In the genomic region with DNA sequence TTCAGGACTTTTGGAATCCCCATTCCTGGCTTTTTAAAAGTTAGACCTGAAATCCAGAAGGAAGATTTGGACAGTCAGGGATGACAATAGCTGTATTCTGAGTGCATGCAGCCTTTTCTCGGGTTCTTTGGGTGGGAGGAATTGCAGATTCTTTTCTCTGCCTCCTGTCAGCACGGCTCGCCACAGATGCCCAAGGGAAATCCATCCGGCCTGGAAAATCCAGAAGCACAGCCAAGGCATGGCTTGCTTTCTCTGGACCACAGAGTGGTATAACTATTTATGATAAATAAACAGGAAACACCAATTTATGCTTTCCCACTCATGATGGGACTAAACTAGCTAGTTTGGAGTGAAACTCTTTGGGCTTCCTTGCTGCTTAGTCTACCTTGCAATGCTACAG, we compare ENCODE assay signal across 10 cellular contexts. TPM values are rescaled to one million over a fixed set of nuclear protein-coding genes. Genes with fewer than 3 reads are reported as not detected.
DNase-seq lines count a peak whose midpoint lies in the region; ATAC-seq, FAIRE-seq and TF ChIP-seq lines count a peak whose summit lies in the region.
"Had no signal": no experiment of that assay in that cellular context is flagged by ENCODE, and none has a peak within 500 bp of the region (broad histone marks: within the 10 kb centered on the region; RNA-seq: fewer than 3 reads in every experiment).

No MANE protein-coding gene starts in this region.

- H4K20me1 ChIP-seq in astrocyte (ENCODE audit: insufficient read depth, low read length): peaks cover 91% of the 10 kb centered on the region

- peaks cover 24% of the 10 kb centered on the region for H3K36me3 Mint-ChIP-seq in astrocyte (ENCODE audit: low read depth, unreplicated experiment)

- no peaks in the 10 kb centered on the region for H3K27me3 Mint-ChIP-seq in astrocyte (ENCODE audit: low read depth, unreplicated experiment)

- no peak overlapping the region for H3K9ac ChIP-seq in astrocyte (ENCODE audit: low read length)
- H3K9ac ChIP-seq in mucosa of rectum (ENCODE audit: low read depth in 1 of 2, low read length in 2 of 2): peak overlapping the region in 1 of 2 donors; percentile 35

- no peaks in the 10 kb centered on the region for H3K9me3 Mint-ChIP-seq in astrocyte (ENCODE audit: unreplicated experiment)

- ATAC-seq in Right ventricle myocardium inferior (peak; percentile 46), HG02870 (IDR thresholded peaks at IDR 0.05; ENCODE audit: unreplicated experiment) (no peak)

- H3K36me3 ChIP-seq in astrocyte (ENCODE audit: insufficient read depth, low read length) (no peaks in the 10 kb centered on the region), mucosa of rectum (ENCODE audit: control insufficient read depth in 2 of 2, insufficient read depth in 2 of 2, low read length in 2 of 2) (no peaks in the 10 kb centered on the region), testis (ENCODE audit: low read depth, missing control alignments) (no peaks in the 10 kb centered on the region)

- H3K27me3 ChIP-seq in astrocyte (ENCODE audit: insufficient read depth, low read length) (no peaks in the 10 kb centered on the region), mucosa of rectum (ENCODE audit: control insufficient read depth in 2 of 2, insufficient read depth in 2 of 2, low read length in 2 of 2) (no peaks in the 10 kb centered on the region), testis (no peaks in the 10 kb centered on the region)
- H3K27me3 ChIP-seq: SJCRH30 had no signal

- H2AFZ ChIP-seq in astrocyte (ENCODE audit: low read depth, low read length): no peak overlapping the region

- intact Hi-C loops in Right ventricle myocardium inferior (cut with DNase I): loop anchor here (2.0 kb wide), 1 partner anchor 22 kb away; no protein-coding TSS in a partner anchor
- intact Hi-C loops in cardiac septum (cut with DNase I): no loop called here
- intact Hi-C loops in testis (cut with DNase I; ENCODE audit: low total_unique reads): no loop called here

- no peak for FAIRE-seq in astrocyte (lab: Jason Lieb, UNC)

- no peak overlapping the region for H3K27ac ChIP-seq in astrocyte (ENCODE audit: low read depth, low read length)
- H3K27ac ChIP-seq in mucosa of rectum (ENCODE audit: low read depth in 2 of 2, low read length in 2 of 2): peak overlapping the region; percentile 50 to 70
- H3K27ac ChIP-seq in testis: no peak overlapping the region
- H3K27ac ChIP-seq: SJCRH30 had no signal

- peaks cover 99% of the 10 kb centered on the region for H3K79me2 ChIP-seq in astrocyte (ENCODE audit: insufficient read depth, low read length)

- H3K4me2 ChIP-seq in astrocyte (ENCODE audit: low read length): peak overlapping the region; percentile 5

- H3K4me1 ChIP-seq in astrocyte (ENCODE audit: insufficient read depth, low read length) (peaks cover 28% of the 10 kb centered on the region), mucosa of rectum (ENCODE audit: control insufficient read depth in 2 of 2, insufficient read depth in 2 of 2, low read length in 2 of 2) (peaks cover 9 to 18% of the 10 kb centered on the region in 2 donors), testis (no peaks in the 10 kb centered on the region)

- DNase-seq in Right ventricle myocardium inferior (ENCODE audit: missing footprints): no peak
- no peak for DNase-seq in cardiac septum (ENCODE audit: low spot score)
- no peak for DNase-seq in astrocyte (ENCODE audit: low read depth)
- DNase-seq in testis: no peak
- DNase-seq in HK-2 (ENCODE audit: unreplicated experiment): no peak
- DNase-seq in medulla oblongata (ENCODE audit: extremely low spot score): no peak
- DNase-seq: NCI-H1092 treated with DMSO at 0.1 percent for 48 hours, SJCRH30 had no signal

- no peak for TF ChIP-seq POLR2A in testis (IDR thresholded peaks at IDR 0.05)

- no peak overlapping the region for H3K4me3 ChIP-seq in astrocyte (ENCODE audit: insufficient read depth, low read depth, low read length)
- H3K4me3 ChIP-seq in mucosa of rectum (ENCODE audit: low read length in 2 of 2): peak overlapping the region; percentile 24 to 64
- H3K4me3 ChIP-seq in testis: no peak overlapping the region
- H3K4me3 ChIP-seq: SJCRH30 had no signal

- no peak overlapping the region for H3K4me3 Mint-ChIP-seq in astrocyte (ENCODE audit: unreplicated experiment)

- H3K27ac Mint-ChIP-seq in astrocyte (ENCODE audit: unreplicated experiment): no peak overlapping the region

- peaks cover 32% of the 10 kb centered on the region for H3K4me1 Mint-ChIP-seq in astrocyte (ENCODE audit: low read depth, unreplicated experiment)

- WGBS in testis, 2 donors: 35 to 63% methylated on average over 4 of the region's 4 CpGs

- H3K9me3 ChIP-seq in astrocyte (ENCODE audit: insufficient read depth, low read depth, low read length) (no peaks in the 10 kb centered on the region), mucosa of rectum (ENCODE audit: control insufficient read depth in 2 of 2, low read length in 2 of 2) (no peaks in the 10 kb centered on the region), testis (no peaks in the 10 kb centered on the region)
- H3K9me3 ChIP-seq: SJCRH30 had no signal

- TF ChIP-seq CTCF in astrocyte (IDR thresholded peaks at IDR 0.05; ENCODE audit: insufficient read depth, low read depth, low read length) (no peak), testis (IDR thresholded peaks at IDR 0.05) (no peak)

RNA-seq across cellular contexts. Expression of a gene that starts 59.1 kb away (rescaled TPM):
- total RNA-seq in Right ventricle myocardium inferior (not detected), cardiac septum (not detected), astrocyte (0.07 TPM in 1 of 2 replicates, not detected in the other), testis (not detected)
- not detected for polyA plus RNA-seq in testis (ENCODE audit: insufficient read depth, low read depth, low replicate concordance)
- total RNA-seq: SJCRH30 had no signal

Comparison
In these comparisons a context has a peak if more than half of its experiments do, and no peak if none do; other contexts are left out.
1. H3K27ac ChIP-seq: peak in mucosa of rectum (2 of 2); none in astrocyte (single experiment) and testis (0 of 2).
2. H3K4me3 ChIP-seq: peak in mucosa of rectum (2 of 2); none in astrocyte (single experiment) and testis (0 of 2).